Comparison of ENCODE assay signal across 8 cellular contexts in the genomic region with DNA sequence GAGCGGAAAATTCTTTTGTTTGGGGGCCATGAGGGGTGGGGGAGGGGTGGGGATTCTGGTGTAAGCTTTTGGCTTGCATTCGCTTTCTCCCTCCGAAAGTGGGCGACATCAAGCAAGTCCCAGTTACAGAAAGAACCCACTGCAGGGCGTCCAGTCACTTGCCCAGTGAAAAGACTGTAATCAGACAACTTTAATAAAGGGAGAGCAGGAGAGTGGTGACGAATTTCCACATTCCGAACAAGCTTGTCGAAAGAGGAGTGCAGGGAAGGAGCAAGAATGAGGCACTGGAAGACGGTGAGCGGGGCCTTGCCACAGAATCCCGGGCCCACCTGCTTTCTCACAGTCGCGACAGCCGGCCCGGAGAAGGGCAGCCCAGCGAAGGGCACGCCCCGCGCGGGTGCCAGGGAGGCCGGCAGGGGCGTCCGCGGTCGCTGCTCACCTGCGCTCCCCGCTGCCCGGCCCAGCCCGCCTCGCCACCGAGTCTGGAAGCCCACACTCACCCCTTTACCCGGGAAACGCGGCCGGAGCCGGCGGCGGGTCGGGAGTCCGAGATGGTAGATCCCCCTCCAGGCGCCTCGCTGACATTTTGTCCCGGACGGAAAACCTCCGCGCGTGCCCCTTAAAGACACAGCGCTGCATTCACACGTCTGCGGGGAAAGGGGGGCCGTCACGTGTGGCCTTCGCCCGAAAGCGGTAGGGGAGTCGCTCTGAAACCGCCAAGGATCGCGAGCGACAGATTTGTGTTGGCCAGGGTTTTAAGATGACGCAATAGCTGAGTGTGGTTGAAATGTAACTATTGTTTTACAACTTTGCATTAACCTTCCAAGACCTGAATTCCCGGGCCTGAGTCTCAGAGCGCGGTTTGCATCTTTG. TPM values are rescaled to one million over a fixed set of nuclear protein-coding genes. Genes with fewer than 3 reads are reported as not detected.
A peak's percentile ranks its signal among the peaks of the same experiment; 100 is the strongest.
DNase-seq lines count a peak whose midpoint lies in the region; ATAC-seq and TF ChIP-seq lines count a peak whose summit lies in the region.

A gene with protein sequence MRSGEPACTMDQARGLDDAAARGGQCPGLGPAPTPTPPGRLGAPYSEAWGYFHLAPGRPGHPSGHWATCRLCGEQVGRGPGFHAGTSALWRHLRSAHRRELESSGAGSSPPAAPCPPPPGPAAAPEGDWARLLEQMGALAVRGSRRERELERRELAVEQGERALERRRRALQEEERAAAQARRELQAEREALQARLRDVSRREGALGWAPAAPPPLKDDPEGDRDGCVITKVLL (minus strand): TSS at position 675 of the 873 bp plus-strand sequence. CDS start 9,407 bp downstream, outside the sequence.

- peaks cover 5% of the 10 kb centered on the region for H3K9me3 Mint-ChIP-seq in activated B cell treated with CpG ODN at 0.5 μM for 24 hours

- H3K4me1 Mint-ChIP-seq in activated B cell treated with CpG ODN at 0.5 μM for 24 hours = peaks cover 14% of the 10 kb centered on the region

- H3K27me3 ChIP-seq in spleen (replicated peaks in 1 of 7) = no peaks in the 10 kb centered on the region

- DNase-seq in NCI-H187 (lab: John Stamatoyannopoulos, UW) = peak; percentile 26 to 58
- no peak for DNase-seq in NCI-H187 treated with DMSO at 0.1 percent for 48 hours (lab: John Stamatoyannopoulos, UW)
- DNase-seq in NCI-H2171 treated with DMSO at 0.1 percent for 48 hours (lab: John Stamatoyannopoulos, UW) = peak; percentile 65
- peak; percentile 49 for DNase-seq in activated B cell treated with CpG ODN at 0.5 μM for 24 hours
- DNase-seq in central memory CD4-positive, alpha-beta T cell = peak; percentile 58
- DNase-seq in iris pigment epithelial cell (ENCODE audit: low read depth) = peak; percentile 74
- DNase-seq in spleen = peak; percentile 89

- peak within 1 kb of the TSS; percentile 93 for H3K4me3 Mint-ChIP-seq in activated B cell treated with CpG ODN at 0.5 μM for 24 hours

- peak within 1 kb of the TSS; percentile 51 for H3K27ac Mint-ChIP-seq in activated B cell treated with CpG ODN at 0.5 μM for 24 hours

- intact Hi-C loops in activated B cell treated with CpG ODN at 0.5 μM for 24 hours (cut with micrococcal nuclease) (loop anchor here (1.0 kb wide), 2 partner anchors 57 to 405 kb away; a partner anchor contains a TSS), spleen (cut with DNase I; ENCODE audit: low total_unique reads) (no loop called here)

- H3K4me3 ChIP-seq in spleen = peak within 1 kb of the TSS; percentile 66 to 81 (median 70)

- peaks cover 7 to 28% (median 19%) of the 10 kb centered on the region in 6 donors for H3K4me1 ChIP-seq in spleen

- POLR2A ChIA-PET in activated B cell treated with CpG ODN at 0.5 μM for 24 hours (lab: Charles Lee) = no interaction called here

- TF ChIP-seq CTCF in activated B cell treated with CpG ODN at 0.5 μM for 24 hours (IDR thresholded peaks at IDR 0.05) (no peak), spleen (IDR thresholded peaks at IDR 0.05 in 8 of 11, conservative IDR thresholded peaks at IDR 0.05 in 3 of 11) (peak in 4 of 11 experiments; percentile 12 to 16 (median 14))

- peaks cover 5% of the 10 kb centered on the region for H3K36me3 Mint-ChIP-seq in activated B cell treated with CpG ODN at 0.5 μM for 24 hours (ENCODE audit: low read depth)

- no peaks in the 10 kb centered on the region for H3K9me3 ChIP-seq in spleen

- ATAC-seq in HG03025 (IDR thresholded peaks at IDR 0.05; ENCODE audit: low FRiP score, unreplicated experiment) = peak; percentile 84
- peak; percentile 83 for ATAC-seq in activated B cell treated with CpG ODN at 0.5 μM for 24 hours (ENCODE audit: low read depth)

- peaks cover 7% of the 10 kb centered on the region for H3K27me3 Mint-ChIP-seq in activated B cell treated with CpG ODN at 0.5 μM for 24 hours

- TF ChIP-seq POLR2A in spleen (IDR thresholded peaks at IDR 0.05) = no peak

- WGBS in spleen, 5 donors = 0 to 1% (median 1%) methylated on average over 59 to 64 of the region's 64 CpGs

- H3K36me3 ChIP-seq in spleen = no peaks in the 10 kb centered on the region

- CTCF ChIA-PET in activated B cell treated with CpG ODN at 0.5 μM for 24 hours (lab: Charles Lee) = interaction anchor here (0.9 to 3.0 kb wide), 3 partner anchors 9 to 405 kb away, joined by 3 to 16 read pairs (median 4); a partner anchor contains a TSS

- H3K27ac ChIP-seq in spleen = peak within 1 kb of the TSS; percentile 76 to 92 (median 89)

RNA-seq across cellular contexts. Expression of the gene that starts here (rescaled TPM):
- 3.2 and 3.5 TPM in 2 replicates for total RNA-seq in activated B cell treated with CpG ODN at 0.5 μM for 24 hours
- total RNA-seq in spleen = 10 to 100 TPM in 2 of 7 donors, 1 to 10 TPM in 5; 4.8 to 13.8 (median 8.1) TPM
- 1 to 10 TPM; 1.6 to 2.5 (median 1.8) TPM for polyA plus RNA-seq in spleen
